ENCODE assay signal across 8 cellular contexts in the genomic region with DNA sequence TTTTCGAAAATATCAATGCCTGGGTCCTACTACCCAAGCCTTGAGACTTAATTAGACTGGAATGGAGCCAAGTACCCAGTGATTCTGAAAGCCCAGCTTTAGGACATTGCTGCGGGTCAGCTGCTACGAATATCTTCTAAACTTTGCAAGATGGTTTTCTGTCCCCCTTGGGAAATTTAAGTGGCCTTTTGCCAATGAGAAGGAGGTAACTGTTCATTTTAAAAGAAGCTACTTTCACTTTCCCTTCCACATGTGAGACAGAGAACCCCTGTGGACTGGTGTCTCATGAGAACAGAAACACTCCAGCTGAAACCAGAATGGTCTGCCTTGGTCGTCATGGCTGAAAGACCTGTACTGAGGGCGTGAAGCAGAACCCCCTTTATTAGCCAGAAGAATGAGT.
DNase-seq lines count a peak whose midpoint lies in the region; ATAC-seq and TF ChIP-seq lines count a peak whose summit lies in the region.

No MANE protein-coding gene starts in this region.

- DNase-seq in NOMO-1 (lab: John Stamatoyannopoulos, UW; ENCODE audit: unreplicated experiment in 2 of 2) (peak; percentile 36 to 80), NOMO-1 treated with dmso at 0.1 percent for 144 hours (lab: John Stamatoyannopoulos, UW; ENCODE audit: unreplicated experiment) (no peak), KG1 (lab: John Stamatoyannopoulos, UW) (peak; percentile 20), renal cortical epithelial cell (ENCODE audit: low read depth) (peak; percentile 25), BE2C (no peak), lower leg skin (ENCODE audit: low spot score in 2 of 2) (no peak)
- peak; percentile 17 for DNase-seq in activated naive CD8-positive, alpha-beta T cell treated with anti-CD3 and anti-CD28 coated beads, Interleukin-2, amount 50 U/mL, for 24 hours

- H3K4me3 ChIP-seq in BE2C (ENCODE audit: low read depth, low read length) (no peak overlapping the region), lower leg skin (ENCODE audit: low read depth, poor library complexity, severe bottlenecking) (no peak overlapping the region)

- H3K27ac Mint-ChIP-seq in activated naive CD8-positive, alpha-beta T cell treated with anti-CD3 and anti-CD28 coated beads, Interleukin-2, amount 50 U/mL, for 24 hours, result peak overlapping the region; percentile 73

- H3K9me3 ChIP-seq in BE2C, result no peaks in the 10 kb centered on the region

- H3K27me3 ChIP-seq in BE2C, result no peaks in the 10 kb centered on the region

- peaks cover 44% of the 10 kb centered on the region for H3K4me1 Mint-ChIP-seq in activated naive CD8-positive, alpha-beta T cell treated with anti-CD3 and anti-CD28 coated beads, Interleukin-2, amount 50 U/mL, for 24 hours

- H3K36me3 ChIP-seq in BE2C, result no peaks in the 10 kb centered on the region

- peaks cover 5% of the 10 kb centered on the region for H3K4me1 ChIP-seq in BE2C

- H3K9me3 Mint-ChIP-seq in activated naive CD8-positive, alpha-beta T cell treated with anti-CD3 and anti-CD28 coated beads, Interleukin-2, amount 50 U/mL, for 24 hours, result peaks cover 4% of the 10 kb centered on the region

- H3K27me3 Mint-ChIP-seq in activated naive CD8-positive, alpha-beta T cell treated with anti-CD3 and anti-CD28 coated beads, Interleukin-2, amount 50 U/mL, for 24 hours, result no peaks in the 10 kb centered on the region

- no peak for TF ChIP-seq CTCF in BE2C (IDR thresholded peaks at IDR 0.05; ENCODE audit: low read depth, low read length)
- TF ChIP-seq CTCF in lower leg skin (IDR thresholded peaks at IDR 0.05), result no peak

- intact Hi-C loops in lower leg skin (cut with DNase I; ENCODE audit: low total_unique reads), result no loop called here

- 50 to 51% methylated on average over 5 of the region's 5 CpGs for WGBS in lower leg skin, 2 donors

- peak; percentile 92 for ATAC-seq in GM21576 (IDR thresholded peaks at IDR 0.05; ENCODE audit: unreplicated experiment)
- ATAC-seq in activated naive CD8-positive, alpha-beta T cell treated with anti-CD3 and anti-CD28 coated beads, Interleukin-2, amount 50 U/mL, for 24 hours, result peak; percentile 80

- H3K4me3 Mint-ChIP-seq in activated naive CD8-positive, alpha-beta T cell treated with anti-CD3 and anti-CD28 coated beads, Interleukin-2, amount 50 U/mL, for 24 hours, result peak overlapping the region; percentile 55

- no peaks in the 10 kb centered on the region for H3K36me3 Mint-ChIP-seq in activated naive CD8-positive, alpha-beta T cell treated with anti-CD3 and anti-CD28 coated beads, Interleukin-2, amount 50 U/mL, for 24 hours (ENCODE audit: low read depth)

- TF ChIP-seq POLR2A in lower leg skin (IDR thresholded peaks at IDR 0.05), result no peak

Comparison
In these comparisons a context has a peak if more than half of its experiments do, and no peak if none do; other contexts are left out.
1. DNase-seq: peak in NOMO-1 (2 of 2), KG1 (single experiment), activated naive CD8-positive, alpha-beta T cell treated with anti-CD3 and anti-CD28 coated beads, Interleukin-2, amount 50 U/mL, for 24 hours (single experiment) and renal cortical epithelial cell (single experiment); none in NOMO-1 treated with dmso at 0.1 percent for 144 hours (single experiment), BE2C (single experiment) and lower leg skin (0 of 2).